ENCODE assay signal across 18 cellular contexts in genomic region chr11:6995703-6996102, GRCh38. TPM values are rescaled to one million over a fixed set of nuclear protein-coding genes. Genes with fewer than 3 reads are reported as not detected.
DNase-seq lines count a peak whose midpoint lies in the region; ATAC-seq, FAIRE-seq and TF ChIP-seq lines count a peak whose summit lies in the region.
"Had no signal": no experiment of that assay in that cellular context is flagged by ENCODE, and none has a peak within 500 bp of the region (broad histone marks: within the 10 kb centered on the region; RNA-seq: fewer than 3 reads in every experiment).

No MANE protein-coding gene starts in this region.

- no peak overlapping the region for H3K4ac ChIP-seq in H1 (replicated peaks; ENCODE audit: insufficient read length, low read depth, low read length)

- H3K9ac ChIP-seq in H1 (replicated peaks in 1 of 4; ENCODE audit: extremely low read depth in 1 of 4, low read depth in 3 of 4, low read length in 3 of 4): no peak overlapping the region

- no peak overlapping the region for H2BK12ac ChIP-seq in H1 (ENCODE audit: low read depth, low read length)

- DNase-seq in AG04450 (ENCODE audit: low read depth, low spot score): no peak
- peak; percentile 10 for DNase-seq in HCEC 1CT
- DNase-seq in WTC11 (ENCODE audit: low spot score): no peak
- no peak for DNase-seq in H1 (ENCODE audit: low read depth in 1 of 2, low spot score in 2 of 2)
- DNase-seq in kidney tubule cell (ENCODE audit: low spot score): no peak
- DNase-seq in NCI-H1436 (lab: John Stamatoyannopoulos, UW): no peak
- DNase-seq in transverse colon: no peak
- DNase-seq in activated naive CD4-positive, alpha-beta T cell treated with anti-CD3 and anti-CD28 coated beads, Interleukin-2, amount 10 ng/mL, durations not matched to agents 7 days and 5 days: no peak
- DNase-seq: 8988T; BE2C; CD4-positive, alpha-beta memory T cell; DMS79; EL; GOT3 had no signal

- H3K36me3 Mint-ChIP-seq in WTC11: peaks cover 8% of the 10 kb centered on the region; the same call in 1 of the 2 replicates
- H3K36me3 Mint-ChIP-seq in activated naive CD4-positive, alpha-beta T cell treated with anti-CD3 and anti-CD28 coated beads, Interleukin-2, amount 10 ng/mL, durations not matched to agents 7 days and 5 days: no peaks in the 10 kb centered on the region
- H3K36me3 Mint-ChIP-seq: CD4-positive, alpha-beta memory T cell had no signal

- CTCF ChIA-PET in AG04450 (lab: Charles Lee) (interaction anchor here (0.8 kb wide), 1 partner anchor 241 kb away, joined by 3 read pairs; no protein-coding TSS in a partner anchor), WTC11 (lab: Charles Lee) (interaction anchor here (1.0 to 1.4 kb wide), 5 partner anchors 9 to 258 kb away, joined by 3 to 7 read pairs (median 4); no protein-coding TSS in a partner anchor), H1 (lab: Charles Lee; ENCODE audit: partially characterized antibody) (interaction anchor here (1.0 to 5.0 kb wide), 2 partner anchors 16 to 184 kb away, joined by 3 to 22 read pairs; no protein-coding TSS in a partner anchor)
- CTCF ChIA-PET in activated naive CD4-positive, alpha-beta T cell treated with anti-CD3 and anti-CD28 coated beads, Interleukin-2, amount 10 ng/mL, durations not matched to agents 7 days and 5 days (lab: Charles Lee): no interaction called here

- H3K27ac ChIP-seq in AG04450 (ENCODE audit: low read depth, low read length) (no peak overlapping the region), H1 (ENCODE audit: low read depth, low read length) (no peak overlapping the region), transverse colon (no peak overlapping the region)
- H3K27ac ChIP-seq: C4-2B had no signal

- no peak overlapping the region for H3K4me2 ChIP-seq in H1 (ENCODE audit: insufficient read depth in 1 of 2, low read depth in 2 of 2, low read length in 2 of 2)

- TF ChIP-seq RAD21 in H1 (IDR thresholded peaks at IDR 0.05 in 1 of 2, conservative IDR thresholded peaks at IDR 0.05 in 1 of 2; ENCODE audit: low read depth in 2 of 2, low read length in 2 of 2): peak; percentile 36 to 46

- peak; percentile 67 for ATAC-seq in WTC11

- no peaks in the 10 kb centered on the region for H3K4me1 Mint-ChIP-seq in WTC11
- no peaks in the 10 kb centered on the region for H3K4me1 Mint-ChIP-seq in activated naive CD4-positive, alpha-beta T cell treated with anti-CD3 and anti-CD28 coated beads, Interleukin-2, amount 10 ng/mL, durations not matched to agents 7 days and 5 days
- H3K4me1 Mint-ChIP-seq: CD4-positive, alpha-beta memory T cell had no signal

- H3K4me1 ChIP-seq in H1 (replicated peaks in 1 of 4; ENCODE audit: control insufficient read depth in 3 of 4, insufficient read depth in 4 of 4, low read length in 3 of 4): no peaks in the 10 kb centered on the region
- no peaks in the 10 kb centered on the region for H3K4me1 ChIP-seq in transverse colon
- H3K4me1 ChIP-seq: BE2C had no signal

- H2BK120ac ChIP-seq in H1 (replicated peaks; ENCODE audit: low read depth, low read length): no peak overlapping the region

- H4K8ac ChIP-seq in H1 (ENCODE audit: extremely low read depth, insufficient read depth, low read length): no peak overlapping the region

- FAIRE-seq in H1 (lab: Jason Lieb, UNC): no peak
- FAIRE-seq: G401.6, GM12891 had no signal

- H3K27ac Mint-ChIP-seq in WTC11: no peak overlapping the region
- no peak overlapping the region for H3K27ac Mint-ChIP-seq in activated naive CD4-positive, alpha-beta T cell treated with anti-CD3 and anti-CD28 coated beads, Interleukin-2, amount 10 ng/mL, durations not matched to agents 7 days and 5 days
- H3K27ac Mint-ChIP-seq: CD4-positive, alpha-beta memory T cell had no signal

- no peak overlapping the region for H3K14ac ChIP-seq in H1 (ENCODE audit: insufficient read length)

- H3K4me3 ChIP-seq in AG04450 (ENCODE audit: low read depth, low read length): no peak overlapping the region
- no peak overlapping the region for H3K4me3 ChIP-seq in H1 (ENCODE audit: extremely low read depth in 1 of 4, insufficient read depth in 2 of 4, low read depth in 3 of 4, low read length in 4 of 4)
- no peak overlapping the region for H3K4me3 ChIP-seq in transverse colon

- TF ChIP-seq POLR2A in H1 (IDR thresholded peaks at IDR 0.05; ENCODE audit: control extremely low read depth in 1 of 2, low read depth in 2 of 2, low read length in 2 of 2) (no peak), transverse colon (IDR thresholded peaks at IDR 0.05) (no peak)

- H2BK15ac ChIP-seq in H1 (ENCODE audit: low read length): no peak overlapping the region

- H2BK20ac ChIP-seq in H1 (ENCODE audit: low read length): no peak overlapping the region

- H3K36me3 ChIP-seq in H1 (ENCODE audit: control insufficient read depth in 2 of 4, insufficient read depth in 4 of 4, low read length in 3 of 4): peaks cover 0 to 5% (median under 1%) of the 10 kb centered on the region in 4 experiments; a peak in 1 of 8 replicates
- peaks cover 0 to 8% (median 0%) of the 10 kb centered on the region in 4 donors for H3K36me3 ChIP-seq in transverse colon
- H3K36me3 ChIP-seq: BE2C had no signal

- no peaks in the 10 kb centered on the region for H3K23me2 ChIP-seq in H1 (ENCODE audit: low read depth, low read length)

- H3K9me3 ChIP-seq in AG04450 (ENCODE audit: control insufficient read depth, insufficient read depth, low read length): no peaks in the 10 kb centered on the region
- H3K9me3 ChIP-seq in H1 (ENCODE audit: insufficient read depth in 2 of 2, low read depth in 1 of 2, low read length in 1 of 2): no peaks in the 10 kb centered on the region
- no peaks in the 10 kb centered on the region for H3K9me3 ChIP-seq in transverse colon
- H3K9me3 ChIP-seq: BE2C had no signal

- H3K27me3 Mint-ChIP-seq in WTC11 (ENCODE audit: low read depth): no peaks in the 10 kb centered on the region
- H3K27me3 Mint-ChIP-seq in activated naive CD4-positive, alpha-beta T cell treated with anti-CD3 and anti-CD28 coated beads, Interleukin-2, amount 10 ng/mL, durations not matched to agents 7 days and 5 days: peaks cover 4% of the 10 kb centered on the region

- no peak overlapping the region for H2AFZ ChIP-seq in H1 (ENCODE audit: low read length)

- no peaks in the 10 kb centered on the region for H3K9me3 Mint-ChIP-seq in WTC11
- no peaks in the 10 kb centered on the region for H3K9me3 Mint-ChIP-seq in activated naive CD4-positive, alpha-beta T cell treated with anti-CD3 and anti-CD28 coated beads, Interleukin-2, amount 10 ng/mL, durations not matched to agents 7 days and 5 days
- H3K9me3 Mint-ChIP-seq: CD4-positive, alpha-beta memory T cell had no signal

- H3K4me3 Mint-ChIP-seq in WTC11: no peak overlapping the region
- H3K4me3 Mint-ChIP-seq in activated naive CD4-positive, alpha-beta T cell treated with anti-CD3 and anti-CD28 coated beads, Interleukin-2, amount 10 ng/mL, durations not matched to agents 7 days and 5 days: no peak overlapping the region
- H3K4me3 Mint-ChIP-seq: CD4-positive, alpha-beta memory T cell had no signal

- H3K79me1 ChIP-seq in H1 (ENCODE audit: low read depth, low read length): no peaks in the 10 kb centered on the region

- no peak overlapping the region for H3K18ac ChIP-seq in H1 (ENCODE audit: extremely low read depth, low read length)

- no peak overlapping the region for H2BK5ac ChIP-seq in H1 (ENCODE audit: low read depth, low read length)

- no peaks in the 10 kb centered on the region for H3K79me2 ChIP-seq in H1 (ENCODE audit: control insufficient read depth in 1 of 2, insufficient read depth in 2 of 2, low read length in 2 of 2)

- H4K91ac ChIP-seq in H1 (replicated peaks; ENCODE audit: insufficient read length, low read length): no peak overlapping the region

- H2AK5ac ChIP-seq in H1 (ENCODE audit: low read depth, low read length): no peak overlapping the region

- POLR2A ChIA-PET in AG04450 (lab: Yijun Ruan, JAX): no interaction called here
- POLR2A ChIA-PET in WTC11 (lab: Charles Lee): interaction anchor here (0.5 kb wide), 1 partner anchor 245 kb away, joined by 5 read pairs; no protein-coding TSS in a partner anchor
- POLR2A ChIA-PET in H1 (lab: Charles Lee; ENCODE audit: partially characterized antibody): no interaction called here

- no peak overlapping the region for H3K23ac ChIP-seq in H1 (ENCODE audit: insufficient read length)

- no peak overlapping the region for H3K56ac ChIP-seq in H1 (replicated peaks; ENCODE audit: insufficient read length, low read depth, low read length)

- H3K27me3 ChIP-seq in AG04450 (ENCODE audit: control insufficient read depth, insufficient read depth, low read length) (no peaks in the 10 kb centered on the region), H1 (replicated peaks in 1 of 4; ENCODE audit: control insufficient read depth in 3 of 4, extremely low read depth in 1 of 4, insufficient read depth in 3 of 4, low read length in 3 of 4) (no peaks in the 10 kb centered on the region), transverse colon (no peaks in the 10 kb centered on the region)
- H3K27me3 ChIP-seq: BE2C had no signal

- in situ Hi-C loops in transverse colon (cut with MboI; ENCODE audit: low pct_ligation_motif_present in 1 of 4, low pct_unique_long_range_greater_than_20kb in 1 of 4, low sequenced_read_pairs in 3 of 4): no loop called here

- TF ChIP-seq EP300 in H1 (IDR thresholded peaks at IDR 0.05; ENCODE audit: borderline replicate concordance in 1 of 2, low read depth in 2 of 2, low read length in 2 of 2) (no peak), transverse colon (IDR thresholded peaks at IDR 0.05; ENCODE audit: low read depth) (no peak)

- intact Hi-C loops in transverse colon (cut with DNase I; ENCODE audit: low total_unique reads): no loop called here

- 0 out of 2 replicates have a peak, but pooled peaks have one; percentile 5 for TF ChIP-seq CTCF in AG04450 (IDR thresholded peaks at IDR 0.05; ENCODE audit: low read depth, low read length)
- no peak for TF ChIP-seq CTCF in WTC11 (IDR thresholded peaks at IDR 0.05)
- TF ChIP-seq CTCF in H1 (IDR thresholded peaks at IDR 0.05; ENCODE audit: control extremely low read depth in 1 of 3, insufficient read depth in 1 of 3, low read depth in 1 of 3, low read length in 3 of 3): no peak; a peak in 1 of 4 replicates
- TF ChIP-seq CTCF in transverse colon (IDR thresholded peaks at IDR 0.05): no peak

- H4K20me1 ChIP-seq in H1 (replicated peaks in 1 of 2; ENCODE audit: control insufficient read depth in 1 of 2, insufficient read depth in 2 of 2, low read length in 2 of 2): peaks cover 0 to 3% of the 10 kb centered on the region in 2 experiments

- H4K5ac ChIP-seq in H1 (ENCODE audit: insufficient read length, low read depth, low read length): no peak overlapping the region

RNA-seq across cellular contexts. Expression of gene ZNF214, which starts 24.4 kb away (rescaled TPM):
- polyA plus RNA-seq in AG04450 (2011; rRNA removed) (1.9 and 3.4 TPM in 2 replicates), H1 (2011; rRNA removed) (0.71 and 0.80 TPM in 2 replicates)
- 9.1 and 12.7 TPM in 2 replicates for polyA minus RNA-seq in AG04450 (2011; rRNA and poly(A)+ RNA removed)
- total RNA-seq in WTC11 (2021) (3.5 to 4.1 TPM (median 4.0 TPM) in 3 replicates), transverse colon (1 to 10 TPM in 2 of 4 donors, under 1 TPM in 1, not detected in 1; 0.60 to 2.4 (median 1.1) TPM)
- total RNA-seq in H1 (2021; fragmentation: NEBNext Ultra II Directional; extraction: Animal tissue kit (Norgen Biotek cat#: 25700)): 3.2 and 5.0 TPM in 2 replicates
- polyA plus RNA-seq in H1 (2011; cell fraction: cytosol; rRNA removed): 1.9 TPM
- 0.71 TPM for polyA plus RNA-seq in H1 (2011; cell fraction: nucleus; rRNA removed)
- polyA plus RNA-seq in H1 (2012, experiment 1 of 2): 1.8 to 4.8 TPM (median 2.6 TPM) in 4 replicates
- polyA plus RNA-seq in H1 (2012, experiment 2 of 2): 0.16 TPM
- 1.5 TPM for polyA plus RNA-seq in H1 (2013, experiment 1 of 2)
- polyA plus RNA-seq in H1 (2013, experiment 2 of 2): 1.4 TPM
- polyA minus RNA-seq in H1 (2011; rRNA and poly(A)+ RNA removed): 4.9 and 5.5 TPM in 2 replicates
- polyA minus RNA-seq in H1 (2011; cell fraction: cytosol; rRNA and poly(A)+ RNA removed): 4.1 TPM
- 6.7 TPM for polyA minus RNA-seq in H1 (2011; cell fraction: nucleus; rRNA and poly(A)+ RNA removed)
- total RNA-seq: CD4-positive, alpha-beta memory T cell had no signal
- polyA plus RNA-seq: CD4-positive, alpha-beta memory T cell had no signal

RNA-seq across cellular contexts. Expression of gene NLRP14, which starts 24.6 kb away (rescaled TPM):
- polyA plus RNA-seq in AG04450 (2011; rRNA removed): 0.02 and 0.06 TPM in 2 replicates
- polyA minus RNA-seq in AG04450 (2011; rRNA and poly(A)+ RNA removed): 0.09 and 0.14 TPM in 2 replicates
- 0.05 to 0.16 TPM (median 0.07 TPM) in 3 replicates for total RNA-seq in WTC11 (2021)
- total RNA-seq in H1 (2021; fragmentation: NEBNext Ultra II Directional; extraction: Animal tissue kit (Norgen Biotek cat#: 25700)): 0.08 TPM in 1 of 2 replicates, not detected in the other
- 0.02 and 0.05 TPM in 2 replicates for polyA plus RNA-seq in H1 (2011; rRNA removed)
- 0.09 TPM for polyA plus RNA-seq in H1 (2011; cell fraction: cytosol; rRNA removed)
- 0.03 TPM for polyA plus RNA-seq in H1 (2011; cell fraction: nucleus; rRNA removed)
- 0.04 to 0.10 TPM (median 0.05 TPM) in 4 replicates for polyA plus RNA-seq in H1 (2012, experiment 1 of 2)
- polyA plus RNA-seq in H1 (2012, experiment 2 of 2): not detected
- 0.04 TPM for polyA plus RNA-seq in H1 (2013, experiment 1 of 2)
- 0.04 TPM for polyA plus RNA-seq in H1 (2013, experiment 2 of 2)
- 0.16 and 0.39 TPM in 2 replicates for polyA minus RNA-seq in H1 (2011; rRNA and poly(A)+ RNA removed)
- not detected for polyA minus RNA-seq in H1 (2011; cell fraction: cytosol; rRNA and poly(A)+ RNA removed)
- 0.70 TPM for polyA minus RNA-seq in H1 (2011; cell fraction: nucleus; rRNA and poly(A)+ RNA removed)
- total RNA-seq in transverse colon: under 1 TPM in 2 of 4 donors, not detected in 2; 0.41 to 0.48 TPM
- total RNA-seq: CD4-positive, alpha-beta memory T cell; HT-29 had no signal
- polyA plus RNA-seq: CD4-positive, alpha-beta memory T cell had no signal
